22 cellular contexts compared by ENCODE assay signal in genomic region chr13:47119568-47120080, GRCh38.
DNase-seq lines count a peak whose midpoint lies in the region; ATAC-seq and TF ChIP-seq lines count a peak whose summit lies in the region.
"Had no signal": no experiment of that assay in that cellular context is flagged by ENCODE, and none has a peak within 500 bp of the region (broad histone marks: within the 10 kb centered on the region; RNA-seq: fewer than 3 reads in every experiment).

No MANE protein-coding gene starts in this region.

- peak; percentile 66 for ATAC-seq in SK-N-SH treated with all-trans-retinoic acid at 6 μM for 48 hours
- ATAC-seq in GM18502 (IDR thresholded peaks at IDR 0.05; ENCODE audit: poor library complexity, unreplicated experiment): no peak
- ATAC-seq: GM12878, T-cell had no signal

- no peaks in the 10 kb centered on the region; the same call in 1 of the 2 replicates for H3K9me3 Mint-ChIP-seq in HFFc6

- H3K27me3 Mint-ChIP-seq in HFFc6 (ENCODE audit: insufficient read depth): no peaks in the 10 kb centered on the region; the same call in 1 of the 2 replicates

- H3K36me3 Mint-ChIP-seq in HFFc6 (ENCODE audit: low read depth): no peaks in the 10 kb centered on the region
- H3K36me3 Mint-ChIP-seq: T-cell had no signal

- no peak overlapping the region for H3K27ac Mint-ChIP-seq in HFFc6
- H3K27ac Mint-ChIP-seq: T-cell had no signal

- no peak overlapping the region for H3K4me3 ChIP-seq in SJCRH30
- H3K4me3 ChIP-seq: GM12878 had no signal

- TF ChIP-seq CTCF in HFFc6 (IDR thresholded peaks at IDR 0.05): no peak

- peak; percentile 62 for DNase-seq in EH (ENCODE audit: low read depth)
- DNase-seq in HFFc6: peak; percentile 2
- peak; percentile 1 for DNase-seq in renal cortical epithelial cell (ENCODE audit: low read depth)
- no peak for DNase-seq in HUDEP-2 (lab: John Stamatoyannopoulos, UW; ENCODE audit: unreplicated experiment in 76 of 76)
- no peak for DNase-seq in SJCRH30
- DNase-seq: 8988T, ACHN, DMS153, DND-41, NCI-H1092, NCI-H1417 treated with DMSO at 0.1 percent for 48 hours, NCI-H187, NCI-H2081 treated with DMSO at 0.1 percent for 48 hours, NCI-H2171, NCI-H345, NCI-H524, NCI-H774, T-cell had no signal

- no peaks in the 10 kb centered on the region for H3K9me3 ChIP-seq in SJCRH30 (replicated peaks)

- H3K27me3 ChIP-seq in SJCRH30: no peaks in the 10 kb centered on the region

- H3K4me3 Mint-ChIP-seq in HFFc6: no peak overlapping the region
- H3K4me3 Mint-ChIP-seq: T-cell had no signal

- no peak overlapping the region for H3K27ac ChIP-seq in SJCRH30
- H3K27ac ChIP-seq: KMS-11 had no signal

- H3K4me1 ChIP-seq in SJCRH30: no peaks in the 10 kb centered on the region

- H3K36me3 ChIP-seq in SJCRH30: no peaks in the 10 kb centered on the region

- peaks cover 44% of the 10 kb centered on the region; the same call in 1 of the 2 replicates for H3K4me1 Mint-ChIP-seq in HFFc6 (ENCODE audit: low read depth)
- H3K4me1 Mint-ChIP-seq: T-cell had no signal

TF ChIP-seq in SK-N-SH treated with all-trans-retinoic acid at 6 μM for 48 hours, 23 proteins besides CTCF, POLR2A, EP300 and RAD21:
- TF ChIP-seq ZC3H10 (CRISPR knock-in tag; IDR thresholded peaks at IDR 0.05) (no peak), OSR1 (CRISPR knock-in tag; IDR thresholded peaks at IDR 0.05) (no peak), POU6F1 (CRISPR knock-in tag; IDR thresholded peaks at IDR 0.05; ENCODE audit: borderline replicate concordance, low read depth) (no peak)

Comparison
In these comparisons a context has a peak if more than half of its experiments do, and no peak if none do; other contexts are left out.
1. DNase-seq: peak in EH (single experiment), HFFc6 (single experiment) and renal cortical epithelial cell (single experiment); none in HUDEP-2 (0 of 76) and SJCRH30 (0 of 2).